8 cellular contexts compared by ENCODE assay signal in the genomic region with DNA sequence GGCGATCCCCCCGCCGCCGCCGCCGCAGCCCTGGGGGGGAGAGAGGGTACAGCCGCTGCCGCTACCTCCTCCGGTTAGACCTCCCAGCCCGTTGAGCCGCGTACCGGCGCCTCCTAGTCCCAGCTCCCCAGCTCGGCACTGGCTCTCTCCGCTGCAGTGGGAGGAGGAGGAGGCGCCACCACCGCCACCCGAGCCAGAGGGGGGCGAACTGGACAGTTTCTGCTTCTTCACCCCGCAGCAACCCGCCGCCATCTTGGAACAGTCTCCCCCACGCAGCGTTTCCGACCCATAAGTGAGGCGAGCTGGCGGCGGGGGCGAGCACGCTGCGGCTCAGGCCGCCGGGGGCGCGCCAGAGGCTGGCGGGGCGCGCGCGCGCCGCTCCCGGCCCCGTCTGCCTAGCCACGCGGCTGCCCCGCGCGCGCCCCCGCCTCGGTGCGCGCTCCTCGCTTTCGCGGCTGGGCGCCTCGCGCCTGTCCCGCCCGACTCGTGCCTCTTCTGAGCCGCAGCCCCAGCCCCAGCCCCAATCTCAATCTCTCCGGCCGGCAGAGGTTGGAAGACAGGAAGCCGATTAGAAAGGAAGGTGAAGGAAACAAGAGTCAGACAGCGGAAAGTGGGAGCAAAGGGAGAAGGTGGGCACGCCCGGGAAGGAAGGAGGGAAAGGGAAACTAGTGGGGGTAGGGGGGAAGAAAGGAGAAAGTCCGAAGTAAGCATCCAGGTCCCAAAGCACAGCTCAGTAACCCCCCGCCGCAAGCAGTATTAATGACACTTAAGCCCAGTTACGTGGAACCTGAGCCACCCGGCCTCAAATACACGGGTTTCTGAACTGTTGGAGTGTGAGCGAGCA. TPM values are rescaled to one million over a fixed set of nuclear protein-coding genes. Genes with fewer than 3 reads are reported as not detected.
DNase-seq lines count a peak whose midpoint lies in the region; ATAC-seq and TF ChIP-seq lines count a peak whose summit lies in the region.

Gene AMMECR1 (minus strand): TSS at position 266 of the 844 bp plus-strand sequence. CDS start 14 bp downstream, at position 252.

- DNase-seq in NCI-H1417 (lab: John Stamatoyannopoulos, UW): peak; percentile 83 to 88 (median 87)
- DNase-seq in SW480 (ENCODE audit: low spot score): peak; percentile 83
- DNase-seq in activated naive CD8-positive, alpha-beta T cell treated with anti-CD3 and anti-CD28 coated beads, Interleukin-2, amount 50 U/mL, for 24 hours: peak; percentile 76
- DNase-seq in heart right ventricle: peak; percentile 72 to 79
- DNase-seq in posterior vena cava (ENCODE audit: low spot score): peak; percentile 93
- DNase-seq in upper lobe of right lung: peak; percentile 90

- no peaks in the 10 kb centered on the region for H3K9me3 Mint-ChIP-seq in activated naive CD8-positive, alpha-beta T cell treated with anti-CD3 and anti-CD28 coated beads, Interleukin-2, amount 50 U/mL, for 24 hours

- H3K27me3 ChIP-seq in heart right ventricle (peaks cover 0 to 53% (median 0%) of the 10 kb centered on the region in 7 donors), upper lobe of right lung (no peaks in the 10 kb centered on the region)

- 1 to 2% methylated on average over 28 to 69 of the region's 78 CpGs for WGBS in heart right ventricle, 2 donors

- H3K27ac ChIP-seq in heart right ventricle (peak within 1 kb of the TSS; percentile 46 to 89 (median 83)), upper lobe of right lung (peak within 1 kb of the TSS; percentile 89)

- no peaks in the 10 kb centered on the region for H3K27me3 Mint-ChIP-seq in activated naive CD8-positive, alpha-beta T cell treated with anti-CD3 and anti-CD28 coated beads, Interleukin-2, amount 50 U/mL, for 24 hours

- intact Hi-C loops in heart right ventricle (cut with DNase I) (loop anchor here in 5 of 10 donors (5.0 to 10.0 kb wide), 4 partner anchors 84 to 156 kb away; no protein-coding TSS in a partner anchor), posterior vena cava (cut with DNase I) (loop anchor here in 1 of 2 donors (10.0 kb wide), 1 partner anchor 97 kb away; no protein-coding TSS in a partner anchor), upper lobe of right lung (cut with DNase I) (no loop called here)

- peak within 1 kb of the TSS; percentile 87 for H3K4me3 ChIP-seq in GM12875 (ENCODE audit: low read depth, low read length)
- peak within 1 kb of the TSS; percentile 53 to 91 (median 78) for H3K4me3 ChIP-seq in heart right ventricle
- H3K4me3 ChIP-seq in upper lobe of right lung: peak within 1 kb of the TSS; percentile 64

- H3K4me1 ChIP-seq in heart right ventricle (peaks cover 0 to 18% (median 3%) of the 10 kb centered on the region in 9 donors), upper lobe of right lung (no peaks in the 10 kb centered on the region)

- H3K36me3 Mint-ChIP-seq in activated naive CD8-positive, alpha-beta T cell treated with anti-CD3 and anti-CD28 coated beads, Interleukin-2, amount 50 U/mL, for 24 hours (ENCODE audit: low read depth): no peaks in the 10 kb centered on the region

- ATAC-seq in HG02759 (IDR thresholded peaks at IDR 0.05; ENCODE audit: unreplicated experiment) (peak; percentile 83), heart right ventricle (peak; percentile 95 to 98 (median 96)), upper lobe of right lung (peak; percentile 99)
- ATAC-seq in activated naive CD8-positive, alpha-beta T cell treated with anti-CD3 and anti-CD28 coated beads, Interleukin-2, amount 50 U/mL, for 24 hours: peak; percentile 90

- H3K36me3 ChIP-seq in heart right ventricle (no peaks in the 10 kb centered on the region), upper lobe of right lung (no peaks in the 10 kb centered on the region)

- TF ChIP-seq CTCF in GM12875 (IDR thresholded peaks at IDR 0.05; ENCODE audit: borderline replicate concordance, insufficient read depth, low read depth, low read length) (no peak), heart right ventricle (IDR thresholded peaks at IDR 0.05) (no peak), upper lobe of right lung (IDR thresholded peaks at IDR 0.05) (no peak)

- H3K27ac Mint-ChIP-seq in activated naive CD8-positive, alpha-beta T cell treated with anti-CD3 and anti-CD28 coated beads, Interleukin-2, amount 50 U/mL, for 24 hours: peak within 1 kb of the TSS; percentile 87

- peak within 1 kb of the TSS; percentile 89 for H3K4me3 Mint-ChIP-seq in activated naive CD8-positive, alpha-beta T cell treated with anti-CD3 and anti-CD28 coated beads, Interleukin-2, amount 50 U/mL, for 24 hours

- H3K9me3 ChIP-seq in heart right ventricle: no peaks in the 10 kb centered on the region
- H3K9me3 ChIP-seq in upper lobe of right lung: no peaks in the 10 kb centered on the region

- peaks cover 39% of the 10 kb centered on the region for H3K4me1 Mint-ChIP-seq in activated naive CD8-positive, alpha-beta T cell treated with anti-CD3 and anti-CD28 coated beads, Interleukin-2, amount 50 U/mL, for 24 hours

RNA-seq across cellular contexts. Expression of gene AMMECR1, which starts in this region (rescaled TPM):
- total RNA-seq in heart right ventricle: 1 to 10 TPM in 5 of 10 donors, under 1 TPM in 5; 0.59 to 1.8 (median 1.1) TPM
- 1 to 10 TPM in 1 of 2 donors, under 1 TPM in 1; 0.74 to 1.0 TPM for polyA plus RNA-seq in heart right ventricle
- 1 to 10 TPM; 5.6 to 6.2 TPM for total RNA-seq in posterior vena cava
- 6.1 TPM for total RNA-seq in upper lobe of right lung

Comparison
In these comparisons a context has a peak if more than half of its experiments do, and no peak if none do; other contexts are left out.
1. Peak in every context shown above with its lines: DNase-seq, ATAC-seq, H3K4me3 ChIP-seq and H3K27ac ChIP-seq.